23 cellular contexts compared by ENCODE assay signal in genomic region chr2:20555954-20556353, GRCh38.
"Had no signal": no experiment of that assay in that cellular context is flagged by ENCODE, and none has a peak within 500 bp of the region (broad histone marks: within the 10 kb centered on the region; RNA-seq: fewer than 3 reads in every experiment).

No MANE protein-coding gene starts in this region.

- H3K4me1 Mint-ChIP-seq: stimulated activated naive CD8-positive, alpha-beta T cell treated with anti-CD3 and anti-CD28 coated beads, Interleukin-15, amount 100 ng/mL, for 72 hours had no signal

- H3K36me3 ChIP-seq: heart right ventricle, spleen, tibial nerve, upper lobe of right lung had no signal

- H3K27ac Mint-ChIP-seq: naive thymus-derived CD4-positive, alpha-beta T cell; nephron progenitor cell; stimulated activated naive B cell treated with anti-CD40 and anti-IgM and Interleukin-4, amounts not matched to agents 10 μg/mL and 1 μg/mL and 100 μg/mL, for 72 hours; stimulated activated naive CD8-positive, alpha-beta T cell treated with anti-CD3 and anti-CD28 coated beads, Interleukin-15, amount 100 ng/mL, for 72 hours had no signal

- DNase-seq: effector CD4-positive, alpha-beta T cell; heart right ventricle; hypothalamus; kidney glomerular epithelial cell; mammary epithelial cell; naive thymus-derived CD4-positive, alpha-beta T cell; nephron progenitor cell; psoas muscle; retina; spleen; stimulated activated CD4-positive, alpha-beta T cell treated with anti-CD3 and anti-CD28 coated beads, Interleukin-15, amount 100 ng/mL, for 24 hours; stimulated activated CD4-positive, alpha-beta T cell treated with anti-CD3 and anti-CD28 coated beads, Interleukin-1b, Interleukin-23, amount 100 ng/mL, for 48 hours; stimulated activated CD4-positive, alpha-beta T cell treated with anti-CD3 and anti-CD28 coated beads, Interleukin-4, amount 100 ng/mL, for 24 hours; stimulated activated naive B cell treated with anti-CD40 and anti-IgM and Interleukin-4, amounts not matched to agents 10 μg/mL and 1 μg/mL and 100 μg/mL, for 72 hours; stimulated activated naive CD8-positive, alpha-beta T cell treated with anti-CD3 and anti-CD28 coated beads, Interleukin-15, amount 100 ng/mL, for 72 hours; testis; upper lobe of right lung had no signal

- H3K9me3 ChIP-seq: heart right ventricle, psoas muscle, spleen, testis, tibial nerve, upper lobe of right lung had no signal

- H3K27me3 ChIP-seq: heart right ventricle, testis, tibial nerve, upper lobe of right lung had no signal

- H3K4me3 ChIP-seq: coronary artery, heart right ventricle, psoas muscle, spleen, testis, tibial nerve, upper lobe of right lung had no signal

- ATAC-seq: esophagus mucosa; heart right ventricle; naive thymus-derived CD4-positive, alpha-beta T cell; psoas muscle; sciatic nerve; stimulated activated naive B cell treated with anti-CD40 and anti-IgM and Interleukin-4, amounts not matched to agents 10 μg/mL and 1 μg/mL and 100 μg/mL, for 72 hours; stimulated activated naive CD8-positive, alpha-beta T cell treated with anti-CD3 and anti-CD28 coated beads, Interleukin-15, amount 100 ng/mL, for 72 hours; upper lobe of right lung had no signal

- H3K4me1 ChIP-seq: testis, upper lobe of right lung had no signal

- H3K36me3 Mint-ChIP-seq: naive thymus-derived CD4-positive, alpha-beta T cell; stimulated activated naive B cell treated with anti-CD40 and anti-IgM and Interleukin-4, amounts not matched to agents 10 μg/mL and 1 μg/mL and 100 μg/mL, for 72 hours had no signal

- FAIRE-seq: frontal cortex, islet of Langerhans had no signal

- H3K9me3 Mint-ChIP-seq: naive thymus-derived CD4-positive, alpha-beta T cell; nephron progenitor cell; stimulated activated naive B cell treated with anti-CD40 and anti-IgM and Interleukin-4, amounts not matched to agents 10 μg/mL and 1 μg/mL and 100 μg/mL, for 72 hours; stimulated activated naive CD8-positive, alpha-beta T cell treated with anti-CD3 and anti-CD28 coated beads, Interleukin-15, amount 100 ng/mL, for 72 hours had no signal

- H3K27ac ChIP-seq: coronary artery, heart right ventricle, psoas muscle, spleen, testis, tibial nerve, upper lobe of right lung had no signal

- H3K4me3 Mint-ChIP-seq: naive thymus-derived CD4-positive, alpha-beta T cell; nephron progenitor cell; stimulated activated naive B cell treated with anti-CD40 and anti-IgM and Interleukin-4, amounts not matched to agents 10 μg/mL and 1 μg/mL and 100 μg/mL, for 72 hours; stimulated activated naive CD8-positive, alpha-beta T cell treated with anti-CD3 and anti-CD28 coated beads, Interleukin-15, amount 100 ng/mL, for 72 hours had no signal
